10 cellular contexts compared by ENCODE assay signal in the genomic region with DNA sequence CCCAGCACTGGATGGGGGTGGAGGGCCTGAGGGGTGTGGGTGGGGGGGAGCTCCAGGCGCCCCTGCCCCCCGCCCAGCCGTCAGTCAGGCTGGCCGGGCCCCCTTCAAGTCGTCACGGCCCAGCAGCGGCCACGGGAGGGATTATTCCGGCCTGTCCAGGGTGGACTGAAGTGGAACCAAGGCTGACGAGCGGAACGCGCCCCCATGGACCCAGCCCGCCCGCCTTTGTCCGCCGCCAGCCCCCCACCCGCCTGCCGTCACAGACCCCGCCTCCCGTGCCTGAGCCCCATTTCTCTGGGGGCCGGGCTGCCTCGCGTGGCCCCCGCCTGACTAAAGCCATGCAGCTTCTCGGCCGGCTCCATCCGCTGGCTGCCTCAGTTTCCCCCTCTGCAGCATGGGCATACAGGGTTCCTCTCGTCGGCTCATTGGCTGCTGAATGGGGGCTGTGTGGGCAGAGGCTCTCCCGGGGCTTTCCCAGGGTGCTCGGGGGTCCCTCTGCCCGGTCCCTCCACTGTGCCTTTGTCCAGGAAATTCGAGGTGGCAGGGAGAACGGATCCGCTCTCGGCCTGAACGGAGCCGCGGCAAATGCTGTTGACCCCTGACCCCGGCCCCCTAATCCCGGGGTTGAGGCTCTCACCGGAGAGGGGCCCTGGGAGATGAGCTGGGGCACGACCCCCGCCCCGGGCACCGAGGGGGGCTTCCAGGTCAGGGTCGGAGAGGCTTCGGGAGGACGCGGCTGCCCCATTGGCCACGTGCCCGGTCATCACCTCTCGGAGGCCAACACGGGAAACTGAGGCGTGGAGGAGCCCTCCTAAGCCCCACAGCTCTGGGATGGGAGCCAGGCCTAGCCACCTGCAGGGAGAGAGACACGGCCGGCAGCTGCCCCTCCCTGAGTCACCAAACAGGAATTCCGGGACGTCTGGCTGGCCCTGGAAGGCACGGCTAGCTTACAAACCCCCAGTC. TPM values are rescaled to one million over a fixed set of nuclear protein-coding genes. Genes with fewer than 3 reads are reported as not detected.
DNase-seq lines count a peak whose midpoint lies in the region; ATAC-seq lines count a peak whose summit lies in the region.
"Had no signal": no experiment of that assay in that cellular context is flagged by ENCODE, and none has a peak within 500 bp of the region (broad histone marks: within the 10 kb centered on the region; RNA-seq: fewer than 3 reads in every experiment).

No MANE protein-coding gene starts in this region.

- ATAC-seq in left lobe of liver, result no peak
- ATAC-seq: left ventricle myocardium superior had no signal

- in situ Hi-C loops in KBM-7 (cut with MboI; ENCODE audit: low pct_unique_long_range_greater_than_20kb, low sequenced_read_pairs), result loop anchor here (10.0 kb wide), 1 partner anchor 52 kb away; no protein-coding TSS in a partner anchor

- DNase-seq in ELF-1 (ENCODE audit: low read depth, low spot score), result peak; percentile 75
- peak; percentile 77 for DNase-seq in NCI-H226
- DNase-seq in ecto neural progenitor cell (ENCODE audit: low spot score), result peak; percentile 76
- DNase-seq in non-pigmented ciliary epithelial cell (ENCODE audit: low read depth), result peak; percentile 26
- no peak for DNase-seq in effector CD8-positive, alpha-beta T cell (lab: John Stamatoyannopoulos, UW)
- DNase-seq in left lobe of liver (ENCODE audit: low spot score), result no peak
- no peak for DNase-seq in NAMALWA (ENCODE audit: low spot score)
- no peak for DNase-seq in KBM-7
- DNase-seq: left ventricle myocardium superior had no signal

RNA-seq across cellular contexts. Expression of a gene that starts 27.3 kb away (rescaled TPM):
- 8.6 TPM for total RNA-seq in left lobe of liver
- total RNA-seq: activated T-helper 1 cell treated with anti-CD3 and anti-CD28 coated beads, Interleukin-12 subunit alpha, Interleukin-12 subunit beta, Interleukin-2, Interleukin-4 antibody, amounts not matched to agents 30 ng/mL and 10 ng/mL and 1 ng/mL, durations not matched to agents 14 hours and 24 hours and 36 hours; left ventricle myocardium superior had no signal

RNA-seq across cellular contexts. Expression of a gene that starts 37.7 kb away (rescaled TPM):
- 48.0 TPM for total RNA-seq in left lobe of liver

RNA-seq across cellular contexts. Expression of a gene that starts 43.9 kb away (rescaled TPM):
- total RNA-seq in left lobe of liver, result 125 TPM

Comparison
In these comparisons a context has a peak if more than half of its experiments do, and no peak if none do; other contexts are left out.
1. DNase-seq: peak in ELF-1 (single experiment), NCI-H226 (single experiment), ecto neural progenitor cell (single experiment) and non-pigmented ciliary epithelial cell (single experiment); none in effector CD8-positive, alpha-beta T cell (single experiment), left lobe of liver (single experiment), NAMALWA (single experiment) and KBM-7 (single experiment).